In the genomic region with DNA sequence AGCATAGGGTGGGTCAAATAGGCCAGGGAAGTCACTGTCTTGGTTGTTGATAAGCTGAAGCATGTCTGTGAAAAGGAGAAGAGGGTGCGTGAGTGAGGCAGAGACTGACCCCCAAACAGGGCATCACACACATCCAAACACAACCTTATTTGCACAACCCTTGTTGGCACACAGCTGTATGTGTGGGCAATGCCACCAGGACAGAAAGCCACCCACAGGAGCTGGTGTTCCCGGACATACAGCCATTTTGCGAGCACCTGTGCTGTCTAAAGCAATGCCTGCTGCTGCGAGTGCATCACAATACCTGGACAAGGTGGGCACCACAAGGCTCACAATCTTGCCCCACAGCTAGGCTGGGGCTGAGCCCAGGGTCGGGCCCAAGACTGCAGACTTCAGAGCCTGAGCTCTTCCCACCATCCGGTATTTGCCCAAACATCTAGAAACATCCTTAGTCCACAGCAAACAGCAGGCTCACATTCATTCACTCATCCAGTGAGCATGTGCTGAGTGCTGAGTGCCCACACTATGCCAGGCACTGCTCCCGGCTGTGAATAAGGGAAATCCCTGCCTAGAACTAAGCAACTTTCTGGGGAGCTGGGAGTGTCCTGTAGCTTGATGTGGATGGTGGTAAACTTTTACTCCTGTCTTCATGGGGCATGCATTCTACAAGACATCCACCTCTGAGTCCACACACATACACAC, we compare ENCODE assay signal across 3 cellular contexts.
TF ChIP-seq lines count a peak whose summit lies in the region.

No MANE protein-coding gene starts in this region.

TF ChIP-seq in GM23338, 12 proteins besides CTCF, POLR2A, EP300 and RAD21:
- TF ChIP-seq, protein P1, sequence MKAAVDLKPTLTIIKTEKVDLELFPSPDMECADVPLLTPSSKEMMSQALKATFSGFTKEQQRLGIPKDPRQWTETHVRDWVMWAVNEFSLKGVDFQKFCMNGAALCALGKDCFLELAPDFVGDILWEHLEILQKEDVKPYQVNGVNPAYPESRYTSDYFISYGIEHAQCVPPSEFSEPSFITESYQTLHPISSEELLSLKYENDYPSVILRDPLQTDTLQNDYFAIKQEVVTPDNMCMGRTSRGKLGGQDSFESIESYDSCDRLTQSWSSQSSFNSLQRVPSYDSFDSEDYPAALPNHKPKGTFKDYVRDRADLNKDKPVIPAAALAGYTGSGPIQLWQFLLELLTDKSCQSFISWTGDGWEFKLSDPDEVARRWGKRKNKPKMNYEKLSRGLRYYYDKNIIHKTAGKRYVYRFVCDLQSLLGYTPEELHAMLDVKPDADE (IDR thresholded peaks at IDR 0.05): no peak
- no peak for TF ChIP-seq ZNF114 (CRISPR knock-in tag; IDR thresholded peaks at IDR 0.05)
- TF ChIP-seq CREB1 (CRISPR knock-in tag; IDR thresholded peaks at IDR 0.05; ENCODE audit: low read depth): no peak
- no peak for TF ChIP-seq POLR2AphosphoS5 (IDR thresholded peaks at IDR 0.05; ENCODE audit: low read depth)
- TF ChIP-seq, protein P2, sequence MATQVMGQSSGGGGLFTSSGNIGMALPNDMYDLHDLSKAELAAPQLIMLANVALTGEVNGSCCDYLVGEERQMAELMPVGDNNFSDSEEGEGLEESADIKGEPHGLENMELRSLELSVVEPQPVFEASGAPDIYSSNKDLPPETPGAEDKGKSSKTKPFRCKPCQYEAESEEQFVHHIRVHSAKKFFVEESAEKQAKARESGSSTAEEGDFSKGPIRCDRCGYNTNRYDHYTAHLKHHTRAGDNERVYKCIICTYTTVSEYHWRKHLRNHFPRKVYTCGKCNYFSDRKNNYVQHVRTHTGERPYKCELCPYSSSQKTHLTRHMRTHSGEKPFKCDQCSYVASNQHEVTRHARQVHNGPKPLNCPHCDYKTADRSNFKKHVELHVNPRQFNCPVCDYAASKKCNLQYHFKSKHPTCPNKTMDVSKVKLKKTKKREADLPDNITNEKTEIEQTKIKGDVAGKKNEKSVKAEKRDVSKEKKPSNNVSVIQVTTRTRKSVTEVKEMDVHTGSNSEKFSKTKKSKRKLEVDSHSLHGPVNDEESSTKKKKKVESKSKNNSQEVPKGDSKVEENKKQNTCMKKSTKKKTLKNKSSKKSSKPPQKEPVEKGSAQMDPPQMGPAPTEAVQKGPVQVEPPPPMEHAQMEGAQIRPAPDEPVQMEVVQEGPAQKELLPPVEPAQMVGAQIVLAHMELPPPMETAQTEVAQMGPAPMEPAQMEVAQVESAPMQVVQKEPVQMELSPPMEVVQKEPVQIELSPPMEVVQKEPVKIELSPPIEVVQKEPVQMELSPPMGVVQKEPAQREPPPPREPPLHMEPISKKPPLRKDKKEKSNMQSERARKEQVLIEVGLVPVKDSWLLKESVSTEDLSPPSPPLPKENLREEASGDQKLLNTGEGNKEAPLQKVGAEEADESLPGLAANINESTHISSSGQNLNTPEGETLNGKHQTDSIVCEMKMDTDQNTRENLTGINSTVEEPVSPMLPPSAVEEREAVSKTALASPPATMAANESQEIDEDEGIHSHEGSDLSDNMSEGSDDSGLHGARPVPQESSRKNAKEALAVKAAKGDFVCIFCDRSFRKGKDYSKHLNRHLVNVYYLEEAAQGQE (IDR thresholded peaks at IDR 0.05; ENCODE audit: unreplicated experiment): no peak
- no peak for TF ChIP-seq ZNF331 (CRISPR knock-in tag; IDR thresholded peaks at IDR 0.05; ENCODE audit: low read depth)
- TF ChIP-seq JUNB (IDR thresholded peaks at IDR 0.05; ENCODE audit: unreplicated experiment): no peak
- TF ChIP-seq NANOG (IDR thresholded peaks at IDR 0.05; ENCODE audit: borderline replicate concordance): no peak
- no peak for TF ChIP-seq STAT1 (IDR thresholded peaks at IDR 0.05; ENCODE audit: unreplicated experiment)

TF ChIP-seq in H1, 55 proteins besides CTCF, POLR2A, EP300 and RAD21:
- TF ChIP-seq SIX5 (IDR thresholded peaks at IDR 0.05; ENCODE audit: low read depth, low read length): no peak
- no peak for TF ChIP-seq TCF12 (IDR thresholded peaks at IDR 0.05; ENCODE audit: low read depth, low read length)
- no peak for TF ChIP-seq CEBPB (IDR thresholded peaks at IDR 0.05; ENCODE audit: low read depth, low read length)
- no peak for TF ChIP-seq CBX5 (IDR thresholded peaks at IDR 0.05; ENCODE audit: low read depth, low read length)
- TF ChIP-seq GTF2F1 (IDR thresholded peaks at IDR 0.05; ENCODE audit: borderline replicate concordance, low read depth, low read length): no peak
- TF ChIP-seq SP4 (IDR thresholded peaks at IDR 0.05; ENCODE audit: low read length): no peak
- no peak for TF ChIP-seq ZNF274 (IDR thresholded peaks at IDR 0.05; ENCODE audit: borderline replicate concordance, extremely low read depth, low read length)
- no peak for TF ChIP-seq RNF2 (IDR thresholded peaks at IDR 0.05; ENCODE audit: borderline replicate concordance, low read depth, low read length, missing control alignments, poor library complexity, severe bottlenecking)
- no peak for TF ChIP-seq JUND (IDR thresholded peaks at IDR 0.05; ENCODE audit: low read length)
- no peak for TF ChIP-seq ATF2 (IDR thresholded peaks at IDR 0.05; ENCODE audit: low read length)
- no peak for TF ChIP-seq SRF (IDR thresholded peaks at IDR 0.05; ENCODE audit: low read depth, low read length)
- TF ChIP-seq SUZ12 (IDR thresholded peaks at IDR 0.05; ENCODE audit: low read length): no peak
- TF ChIP-seq CBX8 (IDR thresholded peaks at IDR 0.05; ENCODE audit: borderline replicate concordance, low read depth, low read length): no peak
- TF ChIP-seq CREB1 (IDR thresholded peaks at IDR 0.05): no peak
- TF ChIP-seq EGR1 (IDR thresholded peaks at IDR 0.05; ENCODE audit: borderline replicate concordance, low read depth, low read length): no peak
- TF ChIP-seq GABPA (IDR thresholded peaks at IDR 0.05; ENCODE audit: borderline replicate concordance, insufficient read depth, low read length): no peak
- TF ChIP-seq BACH1 (IDR thresholded peaks at IDR 0.05; ENCODE audit: low read length): no peak
- no peak for TF ChIP-seq POU5F1 (IDR thresholded peaks at IDR 0.05; ENCODE audit: low read depth, low read length)

TF ChIP-seq in SK-N-SH, 30 proteins besides CTCF, POLR2A, EP300 and RAD21:
- TF ChIP-seq PBX3 (IDR thresholded peaks at IDR 0.05) (no peak), RFX5 (IDR thresholded peaks at IDR 0.05; ENCODE audit: low read length) (no peak), TAF1 (IDR thresholded peaks at IDR 0.05; ENCODE audit: borderline replicate concordance, low read depth, low read length) (no peak), POLR2AphosphoS5 (IDR thresholded peaks at IDR 0.05; ENCODE audit: low read depth, low read length) (no peak), TCF12 (IDR thresholded peaks at IDR 0.05) (no peak), YY1 (IDR thresholded peaks at IDR 0.05; ENCODE audit: low read depth) (no peak), USF2 (IDR thresholded peaks at IDR 0.05; ENCODE audit: borderline replicate concordance, low read depth, low read length) (no peak), FOXJ3 (CRISPR knock-in tag; IDR thresholded peaks at IDR 0.05) (no peak), NFIC (IDR thresholded peaks at IDR 0.05; ENCODE audit: borderline replicate concordance) (no peak), MEF2A (IDR thresholded peaks at IDR 0.05; ENCODE audit: borderline replicate concordance, low read depth) (no peak), JUND (IDR thresholded peaks at IDR 0.05) (no peak), RCOR1 (IDR thresholded peaks at IDR 0.05; ENCODE audit: low read length) (no peak), NRF1 (IDR thresholded peaks at IDR 0.05; ENCODE audit: low read depth, low read length) (no peak), SIN3A (IDR thresholded peaks at IDR 0.05; ENCODE audit: borderline replicate concordance, low read depth, low read length) (no peak), ELF1 (IDR thresholded peaks at IDR 0.05) (no peak), EZH2phosphoT487 (IDR thresholded peaks at IDR 0.05; ENCODE audit: borderline replicate concordance, low read depth) (no peak), SMC3 (IDR thresholded peaks at IDR 0.05; ENCODE audit: low read depth, low read length) (no peak), CHD2 (IDR thresholded peaks at IDR 0.05; ENCODE audit: low read length, partially characterized antibody) (no peak)
- TF ChIP-seq, protein P3, sequence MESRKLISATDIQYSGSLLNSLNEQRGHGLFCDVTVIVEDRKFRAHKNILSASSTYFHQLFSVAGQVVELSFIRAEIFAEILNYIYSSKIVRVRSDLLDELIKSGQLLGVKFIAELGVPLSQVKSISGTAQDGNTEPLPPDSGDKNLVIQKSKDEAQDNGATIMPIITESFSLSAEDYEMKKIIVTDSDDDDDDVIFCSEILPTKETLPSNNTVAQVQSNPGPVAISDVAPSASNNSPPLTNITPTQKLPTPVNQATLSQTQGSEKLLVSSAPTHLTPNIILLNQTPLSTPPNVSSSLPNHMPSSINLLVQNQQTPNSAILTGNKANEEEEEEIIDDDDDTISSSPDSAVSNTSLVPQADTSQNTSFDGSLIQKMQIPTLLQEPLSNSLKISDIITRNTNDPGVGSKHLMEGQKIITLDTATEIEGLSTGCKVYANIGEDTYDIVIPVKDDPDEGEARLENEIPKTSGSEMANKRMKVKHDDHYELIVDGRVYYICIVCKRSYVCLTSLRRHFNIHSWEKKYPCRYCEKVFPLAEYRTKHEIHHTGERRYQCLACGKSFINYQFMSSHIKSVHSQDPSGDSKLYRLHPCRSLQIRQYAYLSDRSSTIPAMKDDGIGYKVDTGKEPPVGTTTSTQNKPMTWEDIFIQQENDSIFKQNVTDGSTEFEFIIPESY (IDR thresholded peaks at IDR 0.05; ENCODE audit: borderline replicate concordance, low read depth): no peak
- TF ChIP-seq, protein P4, sequence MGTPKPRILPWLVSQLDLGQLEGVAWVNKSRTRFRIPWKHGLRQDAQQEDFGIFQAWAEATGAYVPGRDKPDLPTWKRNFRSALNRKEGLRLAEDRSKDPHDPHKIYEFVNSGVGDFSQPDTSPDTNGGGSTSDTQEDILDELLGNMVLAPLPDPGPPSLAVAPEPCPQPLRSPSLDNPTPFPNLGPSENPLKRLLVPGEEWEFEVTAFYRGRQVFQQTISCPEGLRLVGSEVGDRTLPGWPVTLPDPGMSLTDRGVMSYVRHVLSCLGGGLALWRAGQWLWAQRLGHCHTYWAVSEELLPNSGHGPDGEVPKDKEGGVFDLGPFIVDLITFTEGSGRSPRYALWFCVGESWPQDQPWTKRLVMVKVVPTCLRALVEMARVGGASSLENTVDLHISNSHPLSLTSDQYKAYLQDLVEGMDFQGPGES (IDR thresholded peaks at IDR 0.05; ENCODE audit: low read depth, low read length): no peak
